In genomic region chr13:110065780-110066179, GRCh38 we compare ENCODE assay signal across 1 cellular context.
TF ChIP-seq lines count a peak whose summit lies in the region.

No MANE protein-coding gene starts in this region.

TF ChIP-seq in HepG2, 621 proteins besides CTCF, POLR2A, EP300 and RAD21:
- TF ChIP-seq, protein P1, sequence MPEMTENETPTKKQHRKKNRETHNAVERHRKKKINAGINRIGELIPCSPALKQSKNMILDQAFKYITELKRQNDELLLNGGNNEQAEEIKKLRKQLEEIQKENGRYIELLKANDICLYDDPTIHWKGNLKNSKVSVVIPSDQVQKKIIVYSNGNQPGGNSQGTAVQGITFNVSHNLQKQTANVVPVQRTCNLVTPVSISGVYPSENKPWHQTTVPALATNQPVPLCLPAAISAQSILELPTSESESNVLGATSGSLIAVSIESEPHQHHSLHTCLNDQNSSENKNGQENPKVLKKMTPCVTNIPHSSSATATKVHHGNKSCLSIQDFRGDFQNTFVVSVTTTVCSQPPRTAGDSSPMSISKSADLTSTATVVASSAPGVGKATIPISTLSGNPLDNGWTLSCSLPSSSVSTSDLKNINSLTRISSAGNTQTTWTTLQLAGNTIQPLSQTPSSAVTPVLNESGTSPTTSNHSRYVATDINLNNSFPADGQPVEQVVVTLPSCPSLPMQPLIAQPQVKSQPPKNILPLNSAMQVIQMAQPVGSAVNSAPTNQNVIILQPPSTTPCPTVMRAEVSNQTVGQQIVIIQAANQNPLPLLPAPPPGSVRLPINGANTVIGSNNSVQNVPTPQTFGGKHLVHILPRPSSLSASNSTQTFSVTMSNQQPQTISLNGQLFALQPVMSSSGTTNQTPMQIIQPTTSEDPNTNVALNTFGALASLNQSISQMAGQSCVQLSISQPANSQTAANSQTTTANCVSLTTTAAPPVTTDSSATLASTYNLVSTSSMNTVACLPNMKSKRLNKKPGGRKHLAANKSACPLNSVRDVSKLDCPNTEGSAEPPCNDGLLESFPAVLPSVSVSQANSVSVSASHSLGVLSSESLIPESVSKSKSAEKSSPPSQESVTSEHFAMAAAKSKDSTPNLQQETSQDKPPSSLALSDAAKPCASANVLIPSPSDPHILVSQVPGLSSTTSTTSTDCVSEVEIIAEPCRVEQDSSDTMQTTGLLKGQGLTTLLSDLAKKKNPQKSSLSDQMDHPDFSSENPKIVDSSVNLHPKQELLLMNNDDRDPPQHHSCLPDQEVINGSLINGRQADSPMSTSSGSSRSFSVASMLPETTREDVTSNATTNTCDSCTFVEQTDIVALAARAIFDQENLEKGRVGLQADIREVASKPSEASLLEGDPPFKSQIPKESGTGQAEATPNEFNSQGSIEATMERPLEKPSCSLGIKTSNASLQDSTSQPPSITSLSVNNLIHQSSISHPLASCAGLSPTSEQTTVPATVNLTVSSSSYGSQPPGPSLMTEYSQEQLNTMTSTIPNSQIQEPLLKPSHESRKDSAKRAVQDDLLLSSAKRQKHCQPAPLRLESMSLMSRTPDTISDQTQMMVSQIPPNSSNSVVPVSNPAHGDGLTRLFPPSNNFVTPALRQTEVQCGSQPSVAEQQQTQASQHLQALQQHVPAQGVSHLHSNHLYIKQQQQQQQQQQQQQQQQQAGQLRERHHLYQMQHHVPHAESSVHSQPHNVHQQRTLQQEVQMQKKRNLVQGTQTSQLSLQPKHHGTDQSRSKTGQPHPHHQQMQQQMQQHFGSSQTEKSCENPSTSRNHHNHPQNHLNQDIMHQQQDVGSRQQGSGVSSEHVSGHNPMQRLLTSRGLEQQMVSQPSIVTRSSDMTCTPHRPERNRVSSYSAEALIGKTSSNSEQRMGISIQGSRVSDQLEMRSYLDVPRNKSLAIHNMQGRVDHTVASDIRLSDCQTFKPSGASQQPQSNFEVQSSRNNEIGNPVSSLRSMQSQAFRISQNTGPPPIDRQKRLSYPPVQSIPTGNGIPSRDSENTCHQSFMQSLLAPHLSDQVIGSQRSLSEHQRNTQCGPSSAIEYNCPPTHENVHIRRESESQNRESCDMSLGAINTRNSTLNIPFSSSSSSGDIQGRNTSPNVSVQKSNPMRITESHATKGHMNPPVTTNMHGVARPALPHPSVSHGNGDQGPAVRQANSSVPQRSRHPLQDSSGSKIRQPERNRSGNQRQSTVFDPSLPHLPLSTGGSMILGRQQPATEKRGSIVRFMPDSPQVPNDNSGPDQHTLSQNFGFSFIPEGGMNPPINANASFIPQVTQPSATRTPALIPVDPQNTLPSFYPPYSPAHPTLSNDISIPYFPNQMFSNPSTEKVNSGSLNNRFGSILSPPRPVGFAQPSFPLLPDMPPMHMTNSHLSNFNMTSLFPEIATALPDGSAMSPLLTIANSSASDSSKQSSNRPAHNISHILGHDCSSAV (CRISPR knock-in tag; IDR thresholded peaks at IDR 0.05; ENCODE audit: borderline replicate concordance): no peak
- TF ChIP-seq, protein P2, sequence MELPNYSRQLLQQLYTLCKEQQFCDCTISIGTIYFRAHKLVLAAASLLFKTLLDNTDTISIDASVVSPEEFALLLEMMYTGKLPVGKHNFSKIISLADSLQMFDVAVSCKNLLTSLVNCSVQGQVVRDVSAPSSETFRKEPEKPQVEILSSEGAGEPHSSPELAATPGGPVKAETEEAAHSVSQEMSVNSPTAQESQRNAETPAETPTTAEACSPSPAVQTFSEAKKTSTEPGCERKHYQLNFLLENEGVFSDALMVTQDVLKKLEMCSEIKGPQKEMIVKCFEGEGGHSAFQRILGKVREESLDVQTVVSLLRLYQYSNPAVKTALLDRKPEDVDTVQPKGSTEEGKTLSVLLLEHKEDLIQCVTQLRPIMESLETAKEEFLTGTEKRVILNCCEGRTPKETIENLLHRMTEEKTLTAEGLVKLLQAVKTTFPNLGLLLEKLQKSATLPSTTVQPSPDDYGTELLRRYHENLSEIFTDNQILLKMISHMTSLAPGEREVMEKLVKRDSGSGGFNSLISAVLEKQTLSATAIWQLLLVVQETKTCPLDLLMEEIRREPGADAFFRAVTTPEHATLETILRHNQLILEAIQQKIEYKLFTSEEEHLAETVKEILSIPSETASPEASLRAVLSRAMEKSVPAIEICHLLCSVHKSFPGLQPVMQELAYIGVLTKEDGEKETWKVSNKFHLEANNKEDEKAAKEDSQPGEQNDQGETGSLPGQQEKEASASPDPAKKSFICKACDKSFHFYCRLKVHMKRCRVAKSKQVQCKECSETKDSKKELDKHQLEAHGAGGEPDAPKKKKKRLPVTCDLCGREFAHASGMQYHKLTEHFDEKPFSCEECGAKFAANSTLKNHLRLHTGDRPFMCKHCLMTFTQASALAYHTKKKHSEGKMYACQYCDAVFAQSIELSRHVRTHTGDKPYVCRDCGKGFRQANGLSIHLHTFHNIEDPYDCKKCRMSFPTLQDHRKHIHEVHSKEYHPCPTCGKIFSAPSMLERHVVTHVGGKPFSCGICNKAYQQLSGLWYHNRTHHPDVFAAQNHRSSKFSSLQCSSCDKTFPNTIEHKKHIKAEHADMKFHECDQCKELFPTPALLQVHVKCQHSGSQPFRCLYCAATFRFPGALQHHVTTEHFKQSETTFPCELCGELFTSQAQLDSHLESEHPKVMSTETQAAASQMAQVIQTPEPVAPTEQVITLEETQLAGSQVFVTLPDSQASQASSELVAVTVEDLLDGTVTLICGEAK (IDR thresholded peaks at IDR 0.05): peak; percentile 71
- TF ChIP-seq, protein P2 (CRISPR knock-in tag; IDR thresholded peaks at IDR 0.05): no peak
